In the genomic region with DNA sequence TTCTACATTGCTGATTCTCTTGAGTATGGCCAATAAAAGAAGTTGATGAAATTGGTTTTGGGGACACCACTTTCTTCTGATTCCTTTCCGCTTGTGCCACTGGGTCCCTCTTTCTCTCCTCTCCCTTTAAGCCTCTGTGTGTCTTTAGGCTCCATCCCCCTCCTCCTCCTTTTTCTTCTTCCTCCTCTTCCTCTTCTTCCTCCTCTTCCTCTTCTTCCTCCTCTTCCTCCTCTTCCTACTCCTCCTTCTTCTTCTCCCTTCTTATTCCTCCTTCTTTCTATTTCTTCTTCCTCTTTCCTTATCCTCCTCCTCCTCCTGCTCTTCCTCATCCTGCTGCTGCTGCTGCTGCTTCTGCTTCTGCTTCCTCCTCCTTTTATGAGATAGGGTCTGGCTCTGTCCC, we compare ENCODE assay signal across 3 cellular contexts.
"Had no signal": no experiment of that assay in that cellular context is flagged by ENCODE, and none has a peak within 500 bp of the region (broad histone marks: within the 10 kb centered on the region; RNA-seq: fewer than 3 reads in every experiment).

No MANE protein-coding gene starts in this region.

- ATAC-seq: GM12878 had no signal

- H3K4me3 ChIP-seq: GM12878 had no signal

- DNase-seq: GDM1, GF-D8 had no signal
